15 cellular contexts compared by ENCODE assay signal in the genomic region with DNA sequence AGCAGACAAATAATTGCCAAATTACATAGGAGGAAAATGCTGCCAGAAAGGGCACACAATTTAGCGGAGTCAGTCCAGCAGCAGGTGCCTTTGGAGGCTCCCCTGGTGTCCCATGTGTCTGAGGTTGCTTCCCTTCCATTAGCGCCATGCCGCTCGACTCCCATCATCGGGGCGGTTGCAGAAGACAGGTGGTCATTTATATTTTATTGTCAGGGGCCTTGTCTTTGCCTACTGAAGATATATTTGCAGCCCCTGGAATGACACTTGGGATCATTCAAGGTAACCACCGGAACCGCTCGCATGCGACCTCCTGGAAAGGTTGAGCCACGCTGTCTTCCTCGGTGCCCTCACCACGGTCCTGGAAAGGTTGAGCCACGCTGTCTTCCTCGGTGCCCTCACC.
DNase-seq lines count a peak whose midpoint lies in the region; ATAC-seq, FAIRE-seq and TF ChIP-seq lines count a peak whose summit lies in the region.
"Had no signal": no experiment of that assay in that cellular context is flagged by ENCODE, and none has a peak within 500 bp of the region (broad histone marks: within the 10 kb centered on the region; RNA-seq: fewer than 3 reads in every experiment).

No MANE protein-coding gene starts in this region.

- CTCF ChIA-PET in H1 (lab: Charles Lee; ENCODE audit: partially characterized antibody), result no interaction called here

- peak; percentile 50 for ATAC-seq in activated naive CD8-positive, alpha-beta T cell treated with anti-CD3 and anti-CD28 coated beads, Interleukin-2, amount 50 U/mL, for 24 hours
- ATAC-seq in RWPE2 (ENCODE audit: low read depth) (no peak), GM21360 (IDR thresholded peaks at IDR 0.05; ENCODE audit: unreplicated experiment) (no peak), GM18861 (IDR thresholded peaks at IDR 0.05; ENCODE audit: unreplicated experiment) (no peak)
- ATAC-seq: GM23338 had no signal

- no peak for DNase-seq in activated naive CD8-positive, alpha-beta T cell treated with anti-CD3 and anti-CD28 coated beads, Interleukin-2, amount 50 U/mL, for 24 hours
- no peak for DNase-seq in activated naive CD8-positive, alpha-beta T cell treated with anti-CD3 and anti-CD28 coated beads for 36 hours
- DNase-seq in RWPE2 (ENCODE audit: low spot score) (peak; percentile 9), H1 (ENCODE audit: low read depth in 1 of 2, low spot score in 2 of 2) (no peak), sigmoid colon (peak; percentile 18), GM12891 (ENCODE audit: insufficient read length, low spot score) (no peak)
- DNase-seq: 8988T; CD4-positive, CD25-positive, alpha-beta regulatory T cell; DMS53; GF-D8 had no signal

- H3K4me1 ChIP-seq in RWPE2 (ENCODE audit: insufficient read depth, poor library complexity, severe bottlenecking) (no peaks in the 10 kb centered on the region), H1 (replicated peaks in 1 of 4; ENCODE audit: control insufficient read depth in 3 of 4, insufficient read depth in 4 of 4, low read length in 3 of 4) (no peaks in the 10 kb centered on the region), sigmoid colon (peaks cover 0 to 10% (median 2%) of the 10 kb centered on the region in 4 donors)

- peaks cover 5% of the 10 kb centered on the region; the same call in 1 of the 2 replicates for H3K79me1 ChIP-seq in H1 (ENCODE audit: low read depth, low read length)

- H3K27me3 Mint-ChIP-seq in activated naive CD8-positive, alpha-beta T cell treated with anti-CD3 and anti-CD28 coated beads, Interleukin-2, amount 50 U/mL, for 24 hours, result no peaks in the 10 kb centered on the region
- no peaks in the 10 kb centered on the region for H3K27me3 Mint-ChIP-seq in activated naive CD8-positive, alpha-beta T cell treated with anti-CD3 and anti-CD28 coated beads for 36 hours
- H3K27me3 Mint-ChIP-seq: CD4-positive, CD25-positive, alpha-beta regulatory T cell had no signal

- no peak overlapping the region for H3K14ac ChIP-seq in H1 (ENCODE audit: insufficient read length)

- H2BK15ac ChIP-seq in H1 (ENCODE audit: low read length), result no peak overlapping the region

- no peak overlapping the region for H2AK5ac ChIP-seq in H1 (ENCODE audit: low read depth, low read length)

- TF ChIP-seq EP300 in H1 (IDR thresholded peaks at IDR 0.05; ENCODE audit: borderline replicate concordance in 1 of 2, low read depth in 2 of 2, low read length in 2 of 2), result no peak
- no peak for TF ChIP-seq EP300 in sigmoid colon (IDR thresholded peaks at IDR 0.05)

- no peak overlapping the region for H3K9ac ChIP-seq in H1 (replicated peaks in 1 of 4; ENCODE audit: extremely low read depth in 1 of 4, low read depth in 3 of 4, low read length in 3 of 4)
- H3K9ac ChIP-seq: BLaER1 treated with 17β-estradiol and CSF1 and Interleukin-3, amounts not matched to agents 10 nM and 100 nM had no signal

- H2BK20ac ChIP-seq in H1 (ENCODE audit: low read length), result no peak overlapping the region

- H3K36me3 Mint-ChIP-seq in activated naive CD8-positive, alpha-beta T cell treated with anti-CD3 and anti-CD28 coated beads, Interleukin-2, amount 50 U/mL, for 24 hours (ENCODE audit: low read depth), result peaks cover 23% of the 10 kb centered on the region
- H3K36me3 Mint-ChIP-seq in activated naive CD8-positive, alpha-beta T cell treated with anti-CD3 and anti-CD28 coated beads for 36 hours, result peaks cover 17% of the 10 kb centered on the region

- no peak overlapping the region for H3K4me2 ChIP-seq in H1 (ENCODE audit: insufficient read depth in 1 of 2, low read depth in 2 of 2, low read length in 2 of 2)
- H3K4me2 ChIP-seq: BLaER1 treated with 17β-estradiol and CSF1 and Interleukin-3, amounts not matched to agents 10 nM and 100 nM; GM23338 had no signal

- TF ChIP-seq RAD21 in H1 (IDR thresholded peaks at IDR 0.05 in 1 of 2, conservative IDR thresholded peaks at IDR 0.05 in 1 of 2; ENCODE audit: low read depth in 2 of 2, low read length in 2 of 2), result no peak

- FAIRE-seq in H1 (lab: Jason Lieb, UNC) (no peak), GM12891 (lab: Jason Lieb, UNC) (no peak)

- H4K91ac ChIP-seq in H1 (replicated peaks; ENCODE audit: insufficient read length, low read length), result no peak overlapping the region

- H3K23ac ChIP-seq in H1 (ENCODE audit: insufficient read length), result no peak overlapping the region

- H3K27me3 ChIP-seq in RWPE2 (ENCODE audit: insufficient read depth, poor library complexity, severe bottlenecking), result no peaks in the 10 kb centered on the region
- no peaks in the 10 kb centered on the region for H3K27me3 ChIP-seq in H1 (replicated peaks in 1 of 4; ENCODE audit: control insufficient read depth in 3 of 4, extremely low read depth in 1 of 4, insufficient read depth in 3 of 4, low read length in 3 of 4)
- no peaks in the 10 kb centered on the region for H3K27me3 ChIP-seq in sigmoid colon
- H3K27me3 ChIP-seq: BLaER1 treated with 17β-estradiol and CSF1 and Interleukin-3, amounts not matched to agents 10 nM and 100 nM had no signal

- no peak overlapping the region for H4K8ac ChIP-seq in H1 (ENCODE audit: extremely low read depth, insufficient read depth, low read length)

- H3K9me3 ChIP-seq in RWPE2 (ENCODE audit: severe bottlenecking) (no peaks in the 10 kb centered on the region), H1 (ENCODE audit: insufficient read depth in 2 of 2, low read depth in 1 of 2, low read length in 1 of 2) (no peaks in the 10 kb centered on the region), sigmoid colon (no peaks in the 10 kb centered on the region)
- H3K9me3 ChIP-seq: BLaER1 treated with 17β-estradiol and CSF1 and Interleukin-3, amounts not matched to agents 10 nM and 100 nM had no signal

- no peak for TF ChIP-seq CTCF in RWPE2 (IDR thresholded peaks at IDR 0.05; ENCODE audit: poor library complexity, severe bottlenecking)
- TF ChIP-seq CTCF in H1 (IDR thresholded peaks at IDR 0.05; ENCODE audit: control extremely low read depth in 1 of 3, insufficient read depth in 1 of 3, low read depth in 1 of 3, low read length in 3 of 3), result no peak
- no peak for TF ChIP-seq CTCF in sigmoid colon (IDR thresholded peaks at IDR 0.05)

- no peak overlapping the region for H2AFZ ChIP-seq in H1 (ENCODE audit: low read length)
- H2AFZ ChIP-seq: GM23338 had no signal

- no peaks in the 10 kb centered on the region for H3K23me2 ChIP-seq in H1 (ENCODE audit: low read depth, low read length)

- WGBS in H1 (ENCODE audit: extremely low coverage in 1 of 2, insufficient coverage in 1 of 2, insufficient read length in 1 of 2, insufficient replicate concordance in 2 of 2, low coverage in 1 of 2, low lambda C conversion rate in 2 of 2, missing lambda C conversion rate in 1 of 2), 2 experiments, result 91% methylated on average over 14 of the region's 15 CpGs; no CpG with 5 or more reads in 1 of the 2 experiments
- WGBS in sigmoid colon, 2 donors, result 93 to 96% methylated on average over 15 of the region's 15 CpGs

- no peak overlapping the region for H3K4ac ChIP-seq in H1 (replicated peaks; ENCODE audit: insufficient read length, low read depth, low read length)

- H3K9me3 Mint-ChIP-seq in activated naive CD8-positive, alpha-beta T cell treated with anti-CD3 and anti-CD28 coated beads, Interleukin-2, amount 50 U/mL, for 24 hours, result no peaks in the 10 kb centered on the region
- no peaks in the 10 kb centered on the region for H3K9me3 Mint-ChIP-seq in activated naive CD8-positive, alpha-beta T cell treated with anti-CD3 and anti-CD28 coated beads for 36 hours
- H3K9me3 Mint-ChIP-seq: CD4-positive, CD25-positive, alpha-beta regulatory T cell; GM23338; H9 had no signal

- H3K18ac ChIP-seq in H1 (ENCODE audit: extremely low read depth, low read length), result no peak overlapping the region

- no peak overlapping the region for H4K5ac ChIP-seq in H1 (ENCODE audit: insufficient read length, low read depth, low read length)

- H4K20me1 ChIP-seq in H1 (replicated peaks in 1 of 2; ENCODE audit: control insufficient read depth in 1 of 2, insufficient read depth in 2 of 2, low read length in 2 of 2), result peaks cover 0 to 3% of the 10 kb centered on the region in 2 experiments

- no peaks in the 10 kb centered on the region for H3K36me3 ChIP-seq in RWPE2 (ENCODE audit: low read depth)
- no peaks in the 10 kb centered on the region; a peak in 1 of 8 replicates for H3K36me3 ChIP-seq in H1 (ENCODE audit: control insufficient read depth in 2 of 4, insufficient read depth in 4 of 4, low read length in 3 of 4)
- no peaks in the 10 kb centered on the region for H3K36me3 ChIP-seq in sigmoid colon

- H3K27ac ChIP-seq in RWPE2 (ENCODE audit: poor library complexity, severe bottlenecking) (no peak overlapping the region), H1 (ENCODE audit: low read depth, low read length) (no peak overlapping the region), sigmoid colon (no peak overlapping the region)
- H3K27ac ChIP-seq: BLaER1 treated with 17β-estradiol and CSF1 and Interleukin-3, amounts not matched to agents 10 nM and 100 nM had no signal

- POLR2A ChIA-PET in H1 (lab: Charles Lee; ENCODE audit: partially characterized antibody), result no interaction called here

- H2BK5ac ChIP-seq in H1 (ENCODE audit: low read depth, low read length), result peak overlapping the region; percentile 52; the same call in 1 of the 2 replicates

- no peak overlapping the region for H3K56ac ChIP-seq in H1 (replicated peaks; ENCODE audit: insufficient read length, low read depth, low read length)

- H2BK12ac ChIP-seq in H1 (ENCODE audit: low read depth, low read length), result no peak overlapping the region

- no peaks in the 10 kb centered on the region for H3K79me2 ChIP-seq in H1 (ENCODE audit: control insufficient read depth in 1 of 2, insufficient read depth in 2 of 2, low read length in 2 of 2)

- TF ChIP-seq POLR2A in H1 (IDR thresholded peaks at IDR 0.05; ENCODE audit: control extremely low read depth in 1 of 2, low read depth in 2 of 2, low read length in 2 of 2) (no peak), sigmoid colon (IDR thresholded peaks at IDR 0.05) (no peak), GM12891 (IDR thresholded peaks at IDR 0.05; ENCODE audit: low read depth, low read length) (no peak)

- H3K4me3 ChIP-seq in RWPE2 (ENCODE audit: severe bottlenecking) (no peak overlapping the region), H1 (ENCODE audit: extremely low read depth in 1 of 4, insufficient read depth in 2 of 4, low read depth in 3 of 4, low read length in 4 of 4) (no peak overlapping the region), sigmoid colon (no peak overlapping the region)
- H3K4me3 ChIP-seq: BLaER1 treated with 17β-estradiol and CSF1 and Interleukin-3, amounts not matched to agents 10 nM and 100 nM; GM23338 had no signal

- H3K27ac Mint-ChIP-seq in activated naive CD8-positive, alpha-beta T cell treated with anti-CD3 and anti-CD28 coated beads, Interleukin-2, amount 50 U/mL, for 24 hours, result peak overlapping the region; percentile 86
- H3K27ac Mint-ChIP-seq in activated naive CD8-positive, alpha-beta T cell treated with anti-CD3 and anti-CD28 coated beads for 36 hours, result no peak overlapping the region
- H3K27ac Mint-ChIP-seq: CD4-positive, CD25-positive, alpha-beta regulatory T cell; GM23338 had no signal

- intact Hi-C loops in sigmoid colon (cut with DNase I), result no loop called here

- H3K4me3 Mint-ChIP-seq in activated naive CD8-positive, alpha-beta T cell treated with anti-CD3 and anti-CD28 coated beads, Interleukin-2, amount 50 U/mL, for 24 hours, result peak overlapping the region; percentile 45
- no peak overlapping the region for H3K4me3 Mint-ChIP-seq in activated naive CD8-positive, alpha-beta T cell treated with anti-CD3 and anti-CD28 coated beads for 36 hours
- H3K4me3 Mint-ChIP-seq: CD4-positive, CD25-positive, alpha-beta regulatory T cell; GM23338; H9 had no signal

- no peak overlapping the region for H2BK120ac ChIP-seq in H1 (replicated peaks; ENCODE audit: low read depth, low read length)

- peaks cover 16% of the 10 kb centered on the region for H3K4me1 Mint-ChIP-seq in activated naive CD8-positive, alpha-beta T cell treated with anti-CD3 and anti-CD28 coated beads, Interleukin-2, amount 50 U/mL, for 24 hours
- peaks cover 3% of the 10 kb centered on the region for H3K4me1 Mint-ChIP-seq in activated naive CD8-positive, alpha-beta T cell treated with anti-CD3 and anti-CD28 coated beads for 36 hours
- H3K4me1 Mint-ChIP-seq: GM23338 had no signal

Comparison
In these comparisons a context has a peak if more than half of its experiments do, and no peak if none do; other contexts are left out.
1. DNase-seq: peak in RWPE2 (single experiment) and sigmoid colon (single experiment); none in activated naive CD8-positive, alpha-beta T cell treated with anti-CD3 and anti-CD28 coated beads, Interleukin-2, amount 50 U/mL, for 24 hours (single experiment), activated naive CD8-positive, alpha-beta T cell treated with anti-CD3 and anti-CD28 coated beads for 36 hours (single experiment), H1 (0 of 2) and GM12891 (single experiment).